Comparison of ENCODE assay signal across 21 cellular contexts in genomic region chr2:233831011-233831721, GRCh38. TPM values are rescaled to one million over a fixed set of nuclear protein-coding genes. Genes with fewer than 3 reads are reported as not detected.
A peak's percentile ranks its signal among the peaks of the same experiment; 100 is the strongest.
DNase-seq lines count a peak whose midpoint lies in the region; ATAC-seq, FAIRE-seq and TF ChIP-seq lines count a peak whose summit lies in the region.
"Had no signal": no experiment of that assay in that cellular context is flagged by ENCODE, and none has a peak within 500 bp of the region (broad histone marks: within the 10 kb centered on the region; RNA-seq: fewer than 3 reads in every experiment).

No MANE protein-coding gene starts in this region.

- intact Hi-C loops in GM12878 (cut with micrococcal nuclease; ENCODE audit: unreplicated experiment) (no loop called here), sciatic nerve (cut with DNase I) (no loop called here)

- H3K27ac ChIP-seq in Karpas-422 (ENCODE audit: low read length) = peak overlapping the region; percentile 93
- no peak overlapping the region for H3K27ac ChIP-seq in GM12878 (ENCODE audit: control insufficient read depth, insufficient read depth)
- H3K27ac ChIP-seq: esophagus muscularis mucosa, heart right ventricle, SJSA1 had no signal

- peaks cover 7% of the 10 kb centered on the region for H3K4me1 Mint-ChIP-seq in WTC11

- H3K4me2 ChIP-seq in Karpas-422 (ENCODE audit: low read depth, low read length, poor library complexity, severe bottlenecking) (peak overlapping the region; percentile 75), GM12878 (ENCODE audit: control insufficient read depth, insufficient read depth) (no peak overlapping the region)

- RAD21 ChIA-PET in GM12878 (lab: Charles Lee; ENCODE audit: unreplicated experiment) = no interaction called here

- SMC1A ChIA-PET in GM12878 (lab: Charles Lee; ENCODE audit: uncharacterized antibody, unreplicated experiment) = no interaction called here

- TF ChIP-seq POLR2A in GM12878 (IDR thresholded peaks at IDR 0.05; ENCODE audit: low read depth, low read length) = no peak

- no TSS peak for BruUV-seq in GM12878 (replicated peaks; lab: Mats Ljungman, UMichigan)

- in situ Hi-C loops in GM12878 (cut with MboI) = no loop called here

- H3K79me2 ChIP-seq in Karpas-422 (ENCODE audit: low read length) (no peaks in the 10 kb centered on the region), GM12878 (ENCODE audit: control insufficient read depth, insufficient read depth, low read length) (no peaks in the 10 kb centered on the region)

- no peak for TF ChIP-seq RAD21 in GM12878 (IDR thresholded peaks at IDR 0.05; ENCODE audit: insufficient read depth, low read depth, low read length)

- no peaks in the 10 kb centered on the region for H3K9me2 ChIP-seq in Karpas-422 (replicated peaks; ENCODE audit: insufficient read depth, low read length)

- FAIRE-seq in GM12878 (lab: Jason Lieb, UNC) = no peak
- FAIRE-seq: islet of Langerhans, TTC549 had no signal

- TF ChIP-seq EP300 in GM12878 (IDR thresholded peaks at IDR 0.05; ENCODE audit: borderline replicate concordance in 1 of 2, control insufficient read depth in 1 of 2, low read depth in 2 of 2, low read length in 2 of 2) = no peak

- POLR2A ChIA-PET in GM12878 (lab: Charles Lee) = no interaction called here
- POLR2A ChIA-PET in WTC11 (lab: Charles Lee) = no interaction called here

- H3K9me3 Mint-ChIP-seq in WTC11 = peaks cover 3% of the 10 kb centered on the region; the same call in 1 of the 2 replicates
- H3K9me3 Mint-ChIP-seq: dendritic cell treated with granulocyte-macrophage colony-stimulating factor and Interleukin-4, amounts not matched to agents 40 ng/mL and 50 ng/mL, for 4 days; type B pancreatic cell had no signal

- CTCF ChIA-PET in GM12878 (lab: Yijun Ruan, JAX) (no interaction called here), WTC11 (lab: Charles Lee) (interaction anchor here (2.1 kb wide), 1 partner anchor 120 kb away, joined by 16 read pairs; the partner anchor contains the start of gene UGT1A5)

- H3K27me3 Mint-ChIP-seq in WTC11 (ENCODE audit: low read depth) = no peaks in the 10 kb centered on the region
- H3K27me3 Mint-ChIP-seq: dendritic cell treated with granulocyte-macrophage colony-stimulating factor and Interleukin-4, amounts not matched to agents 40 ng/mL and 50 ng/mL, for 4 days; type B pancreatic cell had no signal

- H3K4me1 ChIP-seq in Karpas-422 (ENCODE audit: low read length) = peaks cover 74% of the 10 kb centered on the region
- H3K4me1 ChIP-seq in GM12878 (ENCODE audit: control insufficient read depth, insufficient read depth, low read length) = no peaks in the 10 kb centered on the region
- H3K4me1 ChIP-seq: HAP-1, heart right ventricle had no signal

- H3K4me3 ChIP-seq in Karpas-422 (ENCODE audit: low read length) = peak overlapping the region; percentile 61
- no peak overlapping the region for H3K4me3 ChIP-seq in GM12878
- H3K4me3 ChIP-seq: esophagus muscularis mucosa, HAP-1, heart right ventricle, SJSA1 had no signal

- no peaks in the 10 kb centered on the region for H3K27me3 ChIP-seq in Karpas-422 (ENCODE audit: low read length)
- H3K27me3 ChIP-seq in GM12878 (replicated peaks in 1 of 2; ENCODE audit: control insufficient read depth in 2 of 2, insufficient read depth in 2 of 2, low read length in 1 of 2) = no peaks in the 10 kb centered on the region
- H3K27me3 ChIP-seq: SJSA1 had no signal

- H3K9me3 ChIP-seq in Karpas-422 (ENCODE audit: low read length) (no peaks in the 10 kb centered on the region), GM12878 (replicated peaks; ENCODE audit: control insufficient read depth, insufficient read depth, low read length) (no peaks in the 10 kb centered on the region)
- H3K9me3 ChIP-seq: esophagus muscularis mucosa, HAP-1, SJSA1 had no signal

- H3K4me3 Mint-ChIP-seq in WTC11 = no peak overlapping the region
- H3K4me3 Mint-ChIP-seq: dendritic cell treated with granulocyte-macrophage colony-stimulating factor and Interleukin-4, amounts not matched to agents 40 ng/mL and 50 ng/mL, for 4 days; type B pancreatic cell had no signal

- no peaks in the 10 kb centered on the region for H4K20me1 ChIP-seq in Karpas-422 (ENCODE audit: insufficient read depth, low read depth, low read length)
- H4K20me1 ChIP-seq in GM12878 (ENCODE audit: control insufficient read depth, insufficient read depth) = no peaks in the 10 kb centered on the region

- no peak for ATAC-seq in activated CD4-positive, CD25-positive, alpha-beta regulatory T cell treated with anti-CD3 and anti-CD28 coated beads, Interleukin-2, amount 50 U/mL, for 24 hours
- ATAC-seq in GM12878 (peak; percentile 31), sciatic nerve (no peak), WTC11 (no peak), GM18868 (IDR thresholded peaks at IDR 0.05; ENCODE audit: unreplicated experiment) (no peak)
- ATAC-seq: heart right ventricle had no signal

- H3K36me3 Mint-ChIP-seq in WTC11 = peaks cover 19% of the 10 kb centered on the region
- H3K36me3 Mint-ChIP-seq: type B pancreatic cell had no signal

- DNase-seq in activated CD4-positive, CD25-positive, alpha-beta regulatory T cell treated with anti-CD3 and anti-CD28 coated beads, Interleukin-2, amount 50 U/mL, for 72 hours = peak; percentile 23
- DNase-seq in Karpas-422 = peak; percentile 97
- DNase-seq in GM12878 (ENCODE audit: low read depth, low spot score) = no peak
- peak; percentile 49 for DNase-seq in sciatic nerve (ENCODE audit: low spot score)
- DNase-seq in WTC11 (ENCODE audit: low spot score) = no peak
- DNase-seq in AG20443 (ENCODE audit: low spot score) = no peak
- DNase-seq: activated CD4-positive, alpha-beta T cell treated with anti-CD3 and anti-CD28 coated beads, Interleukin-2, amount 50 U/mL, for 48 hours; heart right ventricle; MV-4-11; NCI-H446 treated with DMSO at 0.1 percent for 48 hours; stimulated activated CD4-positive, alpha-beta T cell treated with anti-CD3 and anti-CD28 coated beads, Interleukin-4, amount 100 ng/mL, for 4 hours had no signal

- H2AFZ ChIP-seq in Karpas-422 (ENCODE audit: low read length) (peak overlapping the region; percentile 78; the same call in 1 of the 2 replicates), GM12878 (ENCODE audit: control insufficient read depth, low read depth, low read length) (no peak overlapping the region)

- WGBS in GM12878 (ENCODE audit: insufficient coverage, insufficient replicate concordance, low lambda C conversion rate, missing lambda C conversion rate) = 24% methylated on average over 14 of the region's 14 CpGs

- H3K9ac ChIP-seq in Karpas-422 (ENCODE audit: low read length) (peak overlapping the region; percentile 65), GM12878 (ENCODE audit: control insufficient read depth, insufficient read depth, low read length) (no peak overlapping the region)

- no peak overlapping the region for H3K27ac Mint-ChIP-seq in WTC11
- H3K27ac Mint-ChIP-seq: dendritic cell treated with granulocyte-macrophage colony-stimulating factor and Interleukin-4, amounts not matched to agents 40 ng/mL and 50 ng/mL, for 4 days; type B pancreatic cell had no signal

- no peak for TF ChIP-seq CTCF in GM12878 (IDR thresholded peaks at IDR 0.05 in 2 of 3, conservative IDR thresholded peaks at IDR 0.05 in 1 of 3; ENCODE audit: control insufficient read depth in 2 of 3, extremely low read depth in 1 of 3, insufficient read depth in 1 of 3, low read depth in 3 of 3, low read length in 3 of 3)
- TF ChIP-seq CTCF in WTC11 (IDR thresholded peaks at IDR 0.05) = no peak

- H3K36me3 ChIP-seq in Karpas-422 (ENCODE audit: insufficient read depth, low read length) = peaks cover 10% of the 10 kb centered on the region
- peaks cover 15 to 16% of the 10 kb centered on the region in 2 experiments; a peak in 3 of 4 replicates for H3K36me3 ChIP-seq in GM12878 (ENCODE audit: control insufficient read depth in 2 of 2, insufficient read depth in 2 of 2, low read length in 1 of 2)
- H3K36me3 ChIP-seq: esophagus muscularis mucosa had no signal

RNA-seq across cellular contexts. Expression of gene HJURP, which starts 23.2 kb away (rescaled TPM):
- total RNA-seq in Karpas-422 (2014; rRNA removed; shearing (Covaris generic); ENCODE audit: low replicate concordance) = 16.5 and 29.0 TPM in 2 replicates
- total RNA-seq in GM12878 (2013; cell fraction: nucleolus; rRNA removed) = 48.9 and 49.7 TPM in 2 replicates
- total RNA-seq in GM12878 (2014; rRNA removed) = 27.0 and 28.9 TPM in 2 replicates
- total RNA-seq in GM12878 (2014; rRNA removed; fragmentation: Illumina TruSeq; extraction: Trizol) = 35.3 and 35.4 TPM in 2 replicates
- total RNA-seq in GM12878 (2021) = 45.6 and 49.6 TPM in 2 replicates
- polyA plus RNA-seq in GM12878 (2011; ENCODE audit: low read depth) = 15.9 TPM
- polyA plus RNA-seq in GM12878 (2011; rRNA removed) = 57.4 and 68.9 TPM in 2 replicates
- 54.1 and 63.5 TPM in 2 replicates for polyA plus RNA-seq in GM12878 (2011; cell fraction: cytosol; rRNA removed)
- polyA plus RNA-seq in GM12878 (2011; cell fraction: nucleus; rRNA removed) = 94.2 and 142 TPM in 2 replicates
- 21.1 and 22.8 TPM in 2 replicates for polyA plus RNA-seq in GM12878 (2012)
- polyA plus RNA-seq in GM12878 (2014; fragmentation: Illumina TruSeq; extraction: Trizol) = 45.2 and 49.7 TPM in 2 replicates
- 10 to 100 TPM; 12.7 to 12.9 TPM for polyA plus RNA-seq in GM12878 (2014; fragmentation: Nextera tagmentation; extraction: Ambion mirVana)
- 43.6 and 43.7 TPM in 2 replicates for polyA plus RNA-seq in GM12878 (2014; rRNA removed)
- 10 to 100 TPM; 52.4 to 63.1 TPM for polyA plus RNA-seq in GM12878 (2016; fragmentation: Nextera tagmentation; extraction: Ambion mirVana)
- 106 and 138 TPM in 2 replicates for polyA minus RNA-seq in GM12878 (2011; rRNA and poly(A)+ RNA removed)
- 29.7 and 42.4 TPM in 2 replicates for polyA minus RNA-seq in GM12878 (2011; cell fraction: cytosol; rRNA and poly(A)+ RNA removed)
- 25.0 and 25.6 TPM in 2 replicates for polyA minus RNA-seq in GM12878 (2011; cell fraction: nucleus; rRNA and poly(A)+ RNA removed)
- 0.71 TPM for total RNA-seq in sciatic nerve
- 64.2 to 83.7 TPM (median 67.5 TPM) in 3 replicates for total RNA-seq in WTC11 (2021)

RNA-seq across cellular contexts. Expression of gene MROH2A, which starts 53.0 kb away (rescaled TPM):
- total RNA-seq in Karpas-422 (2014; rRNA removed; shearing (Covaris generic); ENCODE audit: low replicate concordance) = 1.9 and 2.6 TPM in 2 replicates
- total RNA-seq in GM12878 (2013; cell fraction: nucleolus; rRNA removed) = not detected in 2 replicates
- total RNA-seq in GM12878 (2014; rRNA removed) (not detected in 2 replicates), GM12878 (2014; rRNA removed; fragmentation: Illumina TruSeq; extraction: Trizol) (not detected in 2 replicates), GM12878 (2021) (not detected in 2 replicates), sciatic nerve (not detected), WTC11 (2021) (0.16 TPM in 1 of 3 replicates, not detected in the others)
- not detected for polyA plus RNA-seq in GM12878 (2011; ENCODE audit: low read depth)
- polyA plus RNA-seq in GM12878 (2011; rRNA removed) (not detected in 2 replicates), GM12878 (2014; fragmentation: Illumina TruSeq; extraction: Trizol) (not detected in 2 replicates), GM12878 (2014; fragmentation: Nextera tagmentation; extraction: Ambion mirVana) (not detected), GM12878 (2014; rRNA removed) (not detected in 2 replicates), GM12878 (2016; fragmentation: Nextera tagmentation; extraction: Ambion mirVana) (not detected)
- polyA plus RNA-seq in GM12878 (2011; cell fraction: cytosol; rRNA removed) = not detected in 2 replicates
- polyA plus RNA-seq in GM12878 (2011; cell fraction: nucleus; rRNA removed) = not detected in 2 replicates
- polyA plus RNA-seq in GM12878 (2012) = not detected in 2 replicates
- not detected in 2 replicates for polyA minus RNA-seq in GM12878 (2011; rRNA and poly(A)+ RNA removed)
- polyA minus RNA-seq in GM12878 (2011; cell fraction: cytosol; rRNA and poly(A)+ RNA removed) = not detected in 2 replicates
- not detected in 2 replicates for polyA minus RNA-seq in GM12878 (2011; cell fraction: nucleus; rRNA and poly(A)+ RNA removed)
- total RNA-seq: esophagus muscularis mucosa, heart right ventricle, mononuclear cell, SJSA1 had no signal
- polyA plus RNA-seq: heart right ventricle had no signal

Comparison
In these comparisons a context has a peak if more than half of its experiments do, and no peak if none do; other contexts are left out.
1. DNase-seq: peak in activated CD4-positive, CD25-positive, alpha-beta regulatory T cell treated with anti-CD3 and anti-CD28 coated beads, Interleukin-2, amount 50 U/mL, for 72 hours (single experiment), Karpas-422 (single experiment) and sciatic nerve (single experiment); none in GM12878 (single experiment), WTC11 (single experiment) and AG20443 (single experiment).
2. RNA of gene HJURP, which starts 23.2 kb away (total RNA-seq): 64.2 to 83.7 TPM in WTC11, 27.0 to 49.7 TPM in GM12878 and 16.5 to 29.0 TPM in Karpas-422; 0.71 TPM in sciatic nerve (single experiment); every median in the first group is over 10 times any median in the second.